Comparison of ENCODE assay signal across 8 cellular contexts in the genomic region with DNA sequence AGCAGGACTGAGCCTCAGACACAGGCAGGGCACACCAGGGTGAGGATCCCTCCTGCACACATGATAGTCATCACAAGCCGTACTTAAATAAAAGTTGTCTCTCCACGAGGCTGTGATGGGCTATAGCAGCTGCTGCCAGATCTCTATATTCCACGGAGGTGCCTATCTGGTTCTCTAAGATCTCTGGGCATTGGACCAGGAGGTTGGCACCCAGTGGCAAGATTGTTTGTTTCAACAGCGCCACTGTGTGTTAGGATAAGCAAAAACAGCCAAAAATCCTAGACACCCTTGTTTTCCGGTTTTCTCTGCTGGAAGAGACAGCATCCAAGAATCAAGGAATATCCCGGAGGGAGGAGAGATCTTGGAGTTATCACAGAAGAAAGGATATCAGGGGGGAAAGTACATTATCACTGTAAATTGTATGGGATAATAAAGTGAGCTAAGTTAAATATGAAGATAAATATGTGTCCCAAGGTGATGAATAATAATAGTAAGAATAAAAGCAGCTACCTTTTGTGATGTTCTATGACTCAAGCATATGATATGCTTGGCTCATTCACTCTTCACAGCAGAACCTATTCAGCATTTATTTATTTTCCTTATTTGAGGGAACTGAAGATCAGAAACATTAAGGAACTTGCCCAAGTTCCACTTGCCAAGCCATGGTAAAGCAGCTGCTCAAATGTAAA.
DNase-seq lines count a peak whose midpoint lies in the region; ATAC-seq, FAIRE-seq and TF ChIP-seq lines count a peak whose summit lies in the region.

No MANE protein-coding gene starts in this region.

- WGBS in esophagus squamous epithelium, 2 donors, result 5 to 11% methylated on average over 6 of the region's 6 CpGs

- ATAC-seq in naive thymus-derived CD8-positive, alpha-beta T cell, result peak; percentile 42 to 69
- ATAC-seq in GM19328 (IDR thresholded peaks at IDR 0.05; ENCODE audit: unreplicated experiment), result no peak
- no peak for ATAC-seq in GM21423 (IDR thresholded peaks at IDR 0.05; ENCODE audit: unreplicated experiment)

- H3K36me3 ChIP-seq in esophagus squamous epithelium, result no peaks in the 10 kb centered on the region

- no peak overlapping the region for H3K27ac ChIP-seq in RWPE1
- H3K27ac ChIP-seq in esophagus squamous epithelium, result no peak overlapping the region

- POLR2A ChIA-PET in RWPE1 (lab: Yijun Ruan, JAX; ENCODE audit: low non-redundant PET), result no interaction called here
- POLR2A ChIA-PET in naive thymus-derived CD8-positive, alpha-beta T cell (lab: Charles Lee), result interaction anchor here (0.5 kb wide), 1 partner anchor 89 kb away, joined by 3 read pairs; no protein-coding TSS in a partner anchor

- H3K4me3 ChIP-seq in esophagus squamous epithelium, result no peak overlapping the region

- CTCF ChIA-PET in RWPE1 (lab: Yijun Ruan, JAX), result interaction anchor here (0.6 to 1.1 kb wide), 10 partner anchors 12 to 691 kb away, joined by 3 to 9 read pairs (median 3); no protein-coding TSS in a partner anchor

- no peaks in the 10 kb centered on the region for H3K9me3 Mint-ChIP-seq in naive thymus-derived CD8-positive, alpha-beta T cell

- no peaks in the 10 kb centered on the region for H3K9me3 ChIP-seq in esophagus squamous epithelium

- peaks cover 0 to 4% (median 0%) of the 10 kb centered on the region in 4 donors for H3K27me3 ChIP-seq in esophagus squamous epithelium

- no peak overlapping the region for H3K4me3 Mint-ChIP-seq in naive thymus-derived CD8-positive, alpha-beta T cell

- no peak overlapping the region for H3K27ac Mint-ChIP-seq in naive thymus-derived CD8-positive, alpha-beta T cell

- DNase-seq in DMS79 (lab: John Stamatoyannopoulos, UW) (peak; percentile 1), DMS79 treated with DMSO at 0.1 percent for 48 hours (lab: John Stamatoyannopoulos, UW) (no peak), HTR-8/SVneo (ENCODE audit: insufficient read length, low spot score) (peak; percentile 67), RWPE1 (ENCODE audit: low spot score) (peak; percentile 86), esophagus squamous epithelium (lab: John Stamatoyannopoulos, UW) (no peak)
- peak in 6 of 10 donors; percentile 3 to 61 (median 34) for DNase-seq in naive thymus-derived CD8-positive, alpha-beta T cell

- H3K27me3 Mint-ChIP-seq in naive thymus-derived CD8-positive, alpha-beta T cell, result peaks cover 1 to 17% (median 6%) of the 10 kb centered on the region in 5 donors

- TF ChIP-seq CTCF in RWPE1 (conservative IDR thresholded peaks at IDR 0.05; ENCODE audit: low read depth) (peak; percentile 65), esophagus squamous epithelium (IDR thresholded peaks at IDR 0.05) (peak in 5 of 6 experiments; percentile 47 to 80 (median 63))

- intact Hi-C loops in esophagus squamous epithelium (cut with DNase I), result no loop called here

- peaks cover 0 to 6% (median 0%) of the 10 kb centered on the region in 3 donors for H3K4me1 ChIP-seq in esophagus squamous epithelium

- TF ChIP-seq POLR2A in esophagus squamous epithelium (IDR thresholded peaks at IDR 0.05), result no peak

- no peaks in the 10 kb centered on the region for H3K36me3 Mint-ChIP-seq in naive thymus-derived CD8-positive, alpha-beta T cell

- no peak for FAIRE-seq in HTR-8/SVneo (lab: Jason Lieb, UNC)

- H3K4me1 Mint-ChIP-seq in naive thymus-derived CD8-positive, alpha-beta T cell, result peaks cover 0 to 8% (median 3%) of the 10 kb centered on the region in 4 donors

Comparison
In these comparisons a context has a peak if more than half of its experiments do, and no peak if none do; other contexts are left out.
1. DNase-seq: peak in DMS79 (single experiment), HTR-8/SVneo (single experiment), RWPE1 (single experiment) and naive thymus-derived CD8-positive, alpha-beta T cell (6 of 10); none in DMS79 treated with DMSO at 0.1 percent for 48 hours (single experiment) and esophagus squamous epithelium (single experiment).
2. ATAC-seq: peak in naive thymus-derived CD8-positive, alpha-beta T cell (2 of 2); none in GM19328 (single experiment) and GM21423 (single experiment).